ENCODE assay signal across 8 cellular contexts in genomic region chr5:96808868-96809558, GRCh38. TPM values are rescaled to one million over a fixed set of nuclear protein-coding genes. Genes with fewer than 3 reads are reported as not detected.
A peak's percentile ranks its signal among the peaks of the same experiment; 100 is the strongest.
DNase-seq lines count a peak whose midpoint lies in the region; ATAC-seq and TF ChIP-seq lines count a peak whose summit lies in the region.

No MANE protein-coding gene starts in this region.

- no peak overlapping the region for H2BK5ac ChIP-seq in mesendoderm (ENCODE audit: low read length)

- H3K9me3 Mint-ChIP-seq in activated naive CD4-positive, alpha-beta T cell treated with anti-CD3 and anti-CD28 coated beads, Interleukin-2, amount 10 ng/mL, durations not matched to agents 7 days and 5 days = no peaks in the 10 kb centered on the region
- no peaks in the 10 kb centered on the region for H3K9me3 Mint-ChIP-seq in activated naive CD8-positive, alpha-beta T cell treated with anti-CD3 and anti-CD28 coated beads, Interleukin-2, amount 10 ng/mL, durations not matched to agents 7 days and 5 days
- no peaks in the 10 kb centered on the region for H3K9me3 Mint-ChIP-seq in type B pancreatic cell

- H3K27me3 ChIP-seq in mesendoderm (ENCODE audit: insufficient read depth, low read length, poor library complexity) = no peaks in the 10 kb centered on the region
- H3K27me3 ChIP-seq in brain microvascular endothelial cell (replicated peaks) = no peaks in the 10 kb centered on the region

- no peak overlapping the region for H4K5ac ChIP-seq in mesendoderm (ENCODE audit: low read length)

- H2BK15ac ChIP-seq in mesendoderm (replicated peaks; ENCODE audit: low read depth) = peak overlapping the region; percentile 93

- no peak overlapping the region for H3K4ac ChIP-seq in mesendoderm (ENCODE audit: low read depth, low read length)

- H3K27ac ChIP-seq in mesendoderm (ENCODE audit: low read depth, low read length) = no peak overlapping the region
- H3K27ac ChIP-seq in brain microvascular endothelial cell = no peak overlapping the region

- H2BK120ac ChIP-seq in mesendoderm (ENCODE audit: low read depth, low read length) = no peak overlapping the region

- in situ Hi-C loops in brain microvascular endothelial cell (cut with HindIII; ENCODE audit: low pct_ligation_motif_present, low sequenced_read_pairs) = no loop called here

- no peak overlapping the region for H3K4me3 ChIP-seq in mesendoderm (ENCODE audit: low read length)
- no peak overlapping the region for H3K4me3 ChIP-seq in brain microvascular endothelial cell (ENCODE audit: low read depth, low read length)

- no peak overlapping the region for H3K56ac ChIP-seq in mesendoderm (ENCODE audit: low read length)

- peak overlapping the region; percentile 96 for H3K4me3 Mint-ChIP-seq in activated naive CD4-positive, alpha-beta T cell treated with anti-CD3 and anti-CD28 coated beads, Interleukin-2, amount 10 ng/mL, durations not matched to agents 7 days and 5 days
- H3K4me3 Mint-ChIP-seq in activated naive CD8-positive, alpha-beta T cell treated with anti-CD3 and anti-CD28 coated beads, Interleukin-2, amount 10 ng/mL, durations not matched to agents 7 days and 5 days = peak overlapping the region; percentile 97
- H3K4me3 Mint-ChIP-seq in type B pancreatic cell = peak overlapping the region; percentile 96

- ATAC-seq in activated naive CD8-positive, alpha-beta T cell treated with anti-CD3 and anti-CD28 coated beads, Interleukin-2, amount 10 ng/mL, durations not matched to agents 7 days and 5 days (ENCODE audit: low read depth) = no peak
- no peak for ATAC-seq in GM21447 (IDR thresholded peaks at IDR 0.05; ENCODE audit: unreplicated experiment)

- H3K79me2 ChIP-seq in mesendoderm (ENCODE audit: control insufficient read depth, insufficient read depth, low read length) = no peaks in the 10 kb centered on the region

- H3K27ac Mint-ChIP-seq in activated naive CD4-positive, alpha-beta T cell treated with anti-CD3 and anti-CD28 coated beads, Interleukin-2, amount 10 ng/mL, durations not matched to agents 7 days and 5 days = peak overlapping the region; percentile 98
- peak overlapping the region; percentile 100 for H3K27ac Mint-ChIP-seq in activated naive CD8-positive, alpha-beta T cell treated with anti-CD3 and anti-CD28 coated beads, Interleukin-2, amount 10 ng/mL, durations not matched to agents 7 days and 5 days
- H3K27ac Mint-ChIP-seq in type B pancreatic cell = peak overlapping the region; percentile 100

- H3K18ac ChIP-seq in mesendoderm (ENCODE audit: low read length) = no peak overlapping the region

- POLR2A ChIA-PET in activated naive CD8-positive, alpha-beta T cell treated with anti-CD3 and anti-CD28 coated beads, Interleukin-2, amount 10 ng/mL, durations not matched to agents 7 days and 5 days (lab: Charles Lee) = interaction anchor here (0.7 to 3.0 kb wide), 21 partner anchors 8 to 993 kb away, joined by 3 to 43 read pairs (median 4); partner anchors contain the start of genes CAST, ERAP2 and LNPEP

- no peak overlapping the region for H3K23ac ChIP-seq in mesendoderm (ENCODE audit: low read length)

- no peak overlapping the region for H4K8ac ChIP-seq in mesendoderm (ENCODE audit: low read depth, low read length)

- H3K9ac ChIP-seq in mesendoderm (ENCODE audit: low read length) = no peak overlapping the region

- H3K4me1 Mint-ChIP-seq in activated naive CD4-positive, alpha-beta T cell treated with anti-CD3 and anti-CD28 coated beads, Interleukin-2, amount 10 ng/mL, durations not matched to agents 7 days and 5 days = peaks cover 84% of the 10 kb centered on the region
- peaks cover 46% of the 10 kb centered on the region for H3K4me1 Mint-ChIP-seq in activated naive CD8-positive, alpha-beta T cell treated with anti-CD3 and anti-CD28 coated beads, Interleukin-2, amount 10 ng/mL, durations not matched to agents 7 days and 5 days
- peaks cover 29% of the 10 kb centered on the region for H3K4me1 Mint-ChIP-seq in type B pancreatic cell (ENCODE audit: unreplicated experiment)

- no peak for DNase-seq in activated naive CD4-positive, alpha-beta T cell treated with anti-CD3 and anti-CD28 coated beads, Interleukin-2, amount 10 ng/mL, durations not matched to agents 7 days and 5 days
- no peak for DNase-seq in activated naive CD4-positive, alpha-beta T cell treated with anti-CD3 and anti-CD28 coated beads, Interleukin-2, amount 50 U/mL, for 16 hours
- no peak for DNase-seq in activated naive CD8-positive, alpha-beta T cell treated with anti-CD3 and anti-CD28 coated beads, Interleukin-2, amount 10 ng/mL, durations not matched to agents 7 days and 5 days
- DNase-seq in mesendoderm (no peak), type B pancreatic cell (ENCODE audit: extremely low spot score, unreplicated experiment) (no peak), NCI-H187 treated with DMSO at 0.1 percent for 48 hours (lab: John Stamatoyannopoulos, UW) (no peak), brain microvascular endothelial cell (no peak)

- CTCF ChIA-PET in activated naive CD4-positive, alpha-beta T cell treated with anti-CD3 and anti-CD28 coated beads, Interleukin-2, amount 10 ng/mL, durations not matched to agents 7 days and 5 days (lab: Charles Lee) = interaction anchor here (0.5 to 4.2 kb wide), 6 partner anchors 60 to 352 kb away, joined by 3 to 16 read pairs (median 3); partner anchors contain the start of gene LIX1

- peaks cover 8% of the 10 kb centered on the region for H3K27me3 Mint-ChIP-seq in activated naive CD4-positive, alpha-beta T cell treated with anti-CD3 and anti-CD28 coated beads, Interleukin-2, amount 10 ng/mL, durations not matched to agents 7 days and 5 days
- H3K27me3 Mint-ChIP-seq in activated naive CD8-positive, alpha-beta T cell treated with anti-CD3 and anti-CD28 coated beads, Interleukin-2, amount 10 ng/mL, durations not matched to agents 7 days and 5 days = no peaks in the 10 kb centered on the region
- peaks cover 4% of the 10 kb centered on the region for H3K27me3 Mint-ChIP-seq in type B pancreatic cell

- H3K36me3 ChIP-seq in mesendoderm (ENCODE audit: control insufficient read depth, insufficient read depth, low read length) (no peaks in the 10 kb centered on the region), brain microvascular endothelial cell (replicated peaks) (no peaks in the 10 kb centered on the region)

- WGBS in mesendoderm (ENCODE audit: extremely low coverage, insufficient coverage, low lambda C conversion rate) = no CpG with 5 or more reads among the region's 8 CpGs

- H3K4me1 ChIP-seq in mesendoderm (ENCODE audit: control insufficient read depth, low read depth, low read length) = peaks cover 1% of the 10 kb centered on the region

- TF ChIP-seq CTCF in type B pancreatic cell (conservative IDR thresholded peaks at IDR 0.05) (no peak), brain microvascular endothelial cell (IDR thresholded peaks at IDR 0.05; ENCODE audit: low read depth, low read length, missing control alignments) (no peak)

- H3K79me1 ChIP-seq in mesendoderm (ENCODE audit: low read length) = no peaks in the 10 kb centered on the region

- no peak overlapping the region for H3K4me2 ChIP-seq in mesendoderm (ENCODE audit: low read length)

- peaks cover 24% of the 10 kb centered on the region for H3K36me3 Mint-ChIP-seq in activated naive CD4-positive, alpha-beta T cell treated with anti-CD3 and anti-CD28 coated beads, Interleukin-2, amount 10 ng/mL, durations not matched to agents 7 days and 5 days
- peaks cover 16% of the 10 kb centered on the region for H3K36me3 Mint-ChIP-seq in activated naive CD8-positive, alpha-beta T cell treated with anti-CD3 and anti-CD28 coated beads, Interleukin-2, amount 10 ng/mL, durations not matched to agents 7 days and 5 days
- H3K36me3 Mint-ChIP-seq in type B pancreatic cell = peaks cover 4% of the 10 kb centered on the region

- H2AK5ac ChIP-seq in mesendoderm (ENCODE audit: low read length) = no peak overlapping the region

RNA-seq across cellular contexts. Expression of gene ERAP1, which starts 1.3 kb away (rescaled TPM):
- 100 to 1,000 TPM; 134 to 139 TPM for total RNA-seq in activated naive CD8-positive, alpha-beta T cell treated with anti-CD3 and anti-CD28 coated beads, Interleukin-2, amount 10 ng/mL, durations not matched to agents 7 days and 5 days
- 5.6 TPM for polyA plus RNA-seq in mesendoderm (2013, experiment 1 of 2)
- polyA plus RNA-seq in mesendoderm (2013, experiment 2 of 2) = 5.3 TPM
- total RNA-seq in type B pancreatic cell (ENCODE audit: low replicate concordance) = 52.7 and 54.9 TPM in 2 replicates
